In the genomic region with DNA sequence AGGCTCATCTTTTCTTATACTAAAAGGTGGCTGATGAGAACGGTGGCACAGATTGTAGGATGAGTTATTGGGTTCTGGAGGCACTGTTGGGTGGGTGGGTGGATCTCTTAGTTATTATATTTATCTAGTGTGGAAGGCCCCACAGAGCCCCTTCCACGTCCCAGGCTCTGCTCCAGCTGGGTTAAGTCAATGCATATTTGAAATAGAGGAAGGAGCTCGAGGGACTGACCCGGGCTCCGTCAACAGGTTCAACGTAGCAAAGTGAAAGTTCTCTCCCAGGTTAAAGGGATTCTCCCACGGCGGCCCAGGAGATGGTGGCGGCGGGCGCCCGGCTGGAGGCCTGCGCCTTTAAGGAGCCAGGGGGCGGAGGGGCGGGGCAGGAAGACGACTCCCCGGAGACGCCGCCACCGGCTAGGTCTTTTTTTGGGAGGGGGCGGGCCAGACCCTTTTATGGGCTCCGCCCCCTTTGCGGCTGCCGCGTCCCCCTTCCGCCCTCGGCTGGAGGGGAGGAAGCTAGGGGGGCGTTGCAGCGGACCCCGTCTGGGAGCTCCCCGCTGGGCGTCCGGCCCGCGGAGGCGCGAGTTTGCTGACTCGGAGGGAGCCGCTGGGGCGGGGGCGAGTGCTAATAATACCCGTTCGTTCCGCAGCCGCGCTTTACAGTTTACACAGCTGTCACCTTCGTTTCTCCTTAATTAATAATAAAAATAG, we compare ENCODE assay signal across 8 cellular contexts. TPM values are rescaled to one million over a fixed set of nuclear protein-coding genes. Genes with fewer than 3 reads are reported as not detected.
A peak's percentile ranks its signal among the peaks of the same experiment; 100 is the strongest.
DNase-seq lines count a peak whose midpoint lies in the region; TF ChIP-seq lines count a peak whose summit lies in the region.

No MANE protein-coding gene starts in this region.

- peaks cover 53% of the 10 kb centered on the region for H3K4me1 ChIP-seq in mononuclear cell (ENCODE audit: insufficient read depth, low read length)

- H3K27ac Mint-ChIP-seq in endothelial cell (ENCODE audit: unreplicated experiment): peak overlapping the region; percentile 67

- H3K27me3 Mint-ChIP-seq in endothelial cell (ENCODE audit: unreplicated experiment): peaks cover 9% of the 10 kb centered on the region

- TF ChIP-seq CTCF in GM20000 (IDR thresholded peaks at IDR 0.05; ENCODE audit: extremely low read depth, missing control alignments) (no peak), endothelial cell (IDR thresholded peaks at IDR 0.05; ENCODE audit: unreplicated experiment) (peak; percentile 16)

- H3K9me3 Mint-ChIP-seq in endothelial cell (ENCODE audit: unreplicated experiment): no peaks in the 10 kb centered on the region

- H3K4me3 Mint-ChIP-seq in endothelial cell (ENCODE audit: unreplicated experiment): peak overlapping the region; percentile 86

- H3K27me3 ChIP-seq in mononuclear cell (ENCODE audit: insufficient read depth, low read length): no peaks in the 10 kb centered on the region

- H3K9me3 ChIP-seq in mononuclear cell (ENCODE audit: low read depth, low read length): no peaks in the 10 kb centered on the region

- H3K36me3 Mint-ChIP-seq in endothelial cell (ENCODE audit: low read depth, unreplicated experiment): peaks cover 3% of the 10 kb centered on the region

- DNase-seq in COLO668 (lab: John Stamatoyannopoulos, UW; ENCODE audit: unreplicated experiment) (peak; percentile 89), GM20000 (ENCODE audit: low spot score) (peak; percentile 93), HT-29 (ENCODE audit: low spot score) (peak; percentile 92), NOMO-1 treated with dmso at 0.1 percent for 144 hours (lab: John Stamatoyannopoulos, UW; ENCODE audit: unreplicated experiment) (peak; percentile 94), endothelial cell (ENCODE audit: low spot score) (peak; percentile 91)
- DNase-seq in activated CD8-positive, alpha-beta memory T cell treated with anti-CD3 and anti-CD28 coated beads, Interleukin-2, amount 50 U/mL, for 1 hour (ENCODE audit: extremely low read depth): peak; percentile 84
- peak; percentile 90 to 93 for DNase-seq in stimulated activated CD8-positive, alpha-beta memory T cell treated with anti-CD3 and anti-CD28 coated beads, Interleukin-2, amount 100 ng/mL, for 48 hours (ENCODE audit: low read depth in 2 of 2)

- H3K4me3 ChIP-seq in mononuclear cell (ENCODE audit: low read length): peak overlapping the region; percentile 74

- peaks cover 13% of the 10 kb centered on the region for H3K4me1 Mint-ChIP-seq in endothelial cell (ENCODE audit: unreplicated experiment)

RNA-seq across cellular contexts. Expression of a gene that starts 1.5 kb away (rescaled TPM):
- 97.2 and 133 TPM in 2 replicates for total RNA-seq in HT-29 (2014; rRNA removed; shearing (Covaris generic))
- total RNA-seq in endothelial cell (ENCODE audit: unreplicated experiment) (168 TPM), mononuclear cell (49.2 TPM)

RNA-seq across cellular contexts. Expression of a gene that starts 6.5 kb away (rescaled TPM):
- not detected in 2 replicates for total RNA-seq in HT-29 (2014; rRNA removed; shearing (Covaris generic))
- not detected for total RNA-seq in endothelial cell (ENCODE audit: unreplicated experiment)
- 3.3 TPM for total RNA-seq in mononuclear cell

RNA-seq across cellular contexts. Expression of a gene that starts 20.9 kb away (rescaled TPM):
- total RNA-seq in HT-29 (2014; rRNA removed; shearing (Covaris generic)): not detected in 2 replicates
- total RNA-seq in endothelial cell (ENCODE audit: unreplicated experiment) (not detected), mononuclear cell (not detected)

RNA-seq across cellular contexts. Expression of a gene that starts 31.1 kb away (rescaled TPM):
- total RNA-seq in HT-29 (2014; rRNA removed; shearing (Covaris generic)): 6.1 and 6.2 TPM in 2 replicates
- total RNA-seq in endothelial cell (ENCODE audit: unreplicated experiment) (not detected), mononuclear cell (not detected)

Comparison
In these comparisons a context has a peak if more than half of its experiments do, and no peak if none do; other contexts are left out.
1. Peak in every context shown above with its lines: DNase-seq and H3K4me3 ChIP-seq.